Comparison of ENCODE assay signal across 24 cellular contexts in genomic region chr6:129994410-129994809, GRCh38.
"Had no signal": no experiment of that assay in that cellular context is flagged by ENCODE, and none has a peak within 500 bp of the region (broad histone marks: within the 10 kb centered on the region; RNA-seq: fewer than 3 reads in every experiment).

No MANE protein-coding gene starts in this region.

- H3K4me3 ChIP-seq: adrenal gland, body of pancreas, esophagus squamous epithelium had no signal

- DNase-seq: activated CD4-positive, alpha-beta memory T cell treated with anti-CD3 and anti-CD28 coated beads for 36 hours; activated CD4-positive, alpha-beta T cell treated with anti-CD3 and anti-CD28 coated beads for 36 hours; activated CD4-positive, alpha-beta T cell treated with anti-CD3 and anti-CD28 coated beads, Interleukin-2, amount 10 ng/mL, durations not matched to agents 24 days and 14 days; activated CD4-positive, CD25-positive, alpha-beta regulatory T cell; activated CD4-positive, CD25-positive, alpha-beta regulatory T cell treated with anti-CD3 and anti-CD28 coated beads, Interleukin-2, amount 50 U/mL, for 72 hours; activated CD8-positive, alpha-beta memory T cell treated with anti-CD3 and anti-CD28 coated beads, Interleukin-2, amount 10 ng/mL, durations not matched to agents 7 days and 5 days; activated CD8-positive, alpha-beta memory T cell treated with anti-CD3 and anti-CD28 coated beads, Interleukin-2, amount 50 U/mL, for 4 hours; activated CD8-positive, alpha-beta T cell treated with anti-CD3 and anti-CD28 coated beads, Interleukin-2, amount 10 ng/mL, durations not matched to agents 7 days and 5 days; activated effector memory CD4-positive, alpha-beta T cell treated with anti-CD3 and anti-CD28 coated beads, Interleukin-2, amount 50 U/mL, for 16 hours; activated naive CD4-positive, alpha-beta T cell treated with anti-CD3 and anti-CD28 coated beads for 36 hours; activated naive CD8-positive, alpha-beta T cell treated with anti-CD3 and anti-CD28 coated beads for 36 hours; activated naive CD8-positive, alpha-beta T cell treated with anti-CD3 and anti-CD28 coated beads, Interleukin-2, amount 50 U/mL, for 24 hours; activated T-cell treated with anti-CD3 and anti-CD28 coated beads, Interleukin-2, amount 50 U/mL, for 1 hour; activated T-cell treated with anti-CD3 and anti-CD28 coated beads, Interleukin-2, amount 50 U/mL, for 48 hours; adrenal gland; amygdala; aorta; body of pancreas; caudate nucleus; effector CD8-positive, alpha-beta T cell; esophagus squamous epithelium; head of caudate nucleus; T-helper 2 cell had no signal

- H3K27me3 ChIP-seq: adrenal gland, body of pancreas, esophagus squamous epithelium had no signal

- H3K4me1 ChIP-seq: adrenal gland, body of pancreas, esophagus squamous epithelium had no signal

- H3K27ac ChIP-seq: adrenal gland, body of pancreas, epithelial cell of prostate, esophagus squamous epithelium had no signal

- H3K36me3 ChIP-seq: adrenal gland, esophagus squamous epithelium had no signal

- ATAC-seq: activated CD4-positive, alpha-beta T cell treated with anti-CD3 and anti-CD28 coated beads for 36 hours; activated CD8-positive, alpha-beta memory T cell treated with anti-CD3 and anti-CD28 coated beads, Interleukin-2, amount 10 ng/mL, durations not matched to agents 7 days and 5 days; activated CD8-positive, alpha-beta T cell treated with anti-CD3 and anti-CD28 coated beads, Interleukin-2, amount 10 ng/mL, durations not matched to agents 7 days and 5 days; activated naive CD8-positive, alpha-beta T cell treated with anti-CD3 and anti-CD28 coated beads, Interleukin-2, amount 50 U/mL, for 24 hours; body of pancreas had no signal

- H3K9me3 ChIP-seq: adrenal gland, body of pancreas, esophagus squamous epithelium had no signal
